In the genomic region with DNA sequence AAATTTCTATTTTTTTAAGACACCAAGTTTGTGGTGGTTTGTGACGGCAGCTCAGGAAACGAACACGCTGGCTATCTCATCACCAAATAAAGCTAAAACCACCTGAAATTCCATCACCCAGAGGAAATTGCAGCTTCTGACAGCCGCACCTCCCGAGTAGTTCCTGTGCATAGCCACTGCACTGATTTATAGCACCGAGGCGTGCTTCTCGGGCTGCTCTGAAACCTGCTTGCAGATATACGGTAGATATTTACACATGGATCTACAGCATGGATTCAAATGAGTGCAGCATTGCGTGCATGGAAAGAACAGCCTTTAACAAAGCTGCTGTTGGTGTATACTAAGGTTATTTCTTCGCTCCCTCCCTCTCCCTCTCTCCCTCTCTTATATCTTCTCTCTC, we compare ENCODE assay signal across 20 cellular contexts.
DNase-seq lines count a peak whose midpoint lies in the region; TF ChIP-seq lines count a peak whose summit lies in the region.
"Had no signal": no experiment of that assay in that cellular context is flagged by ENCODE, and none has a peak within 500 bp of the region (broad histone marks: within the 10 kb centered on the region; RNA-seq: fewer than 3 reads in every experiment).

No MANE protein-coding gene starts in this region.

- TF ChIP-seq CTCF in GM13976 (IDR thresholded peaks at IDR 0.05; ENCODE audit: borderline replicate concordance, control extremely low read depth, extremely low read depth, insufficient read depth, missing control alignments), result no peak

- H3K4me1 ChIP-seq in muscle layer of colon (ENCODE audit: insufficient read depth, low read length) (peaks cover 34% of the 10 kb centered on the region), stomach smooth muscle (ENCODE audit: control insufficient read depth, insufficient read depth, low read length) (peaks cover 54% of the 10 kb centered on the region)
- H3K4me1 ChIP-seq: BLaER1, Caco-2 had no signal

- H3K9ac ChIP-seq in muscle layer of colon (ENCODE audit: low read length), result no peak overlapping the region
- H3K9ac ChIP-seq in stomach smooth muscle (ENCODE audit: low read length in 2 of 2), result peak overlapping the region; percentile 51 to 60
- H3K9ac ChIP-seq: BLaER1, GM23248 had no signal

- H3K36me3 ChIP-seq in muscle layer of colon (ENCODE audit: insufficient read depth, low read length), result no peaks in the 10 kb centered on the region
- no peaks in the 10 kb centered on the region for H3K36me3 ChIP-seq in stomach smooth muscle (ENCODE audit: control insufficient read depth in 2 of 2, insufficient read depth in 2 of 2, low read length in 2 of 2)
- H3K36me3 ChIP-seq: BLaER1 had no signal

- DNase-seq in DMS53 (lab: John Stamatoyannopoulos, UW) (peak; percentile 42), left kidney (ENCODE audit: low read depth, low spot score) (peak; percentile 56), SW 1271 (lab: John Stamatoyannopoulos, UW) (no peak), activated gamma-delta T cell treated with Interleukin-2 at 50 U/mL for 16 hours (no peak), GM13976 (ENCODE audit: low spot score) (no peak), NCI-H526 treated with DMSO at 0.1 percent for 48 hours (lab: John Stamatoyannopoulos, UW) (no peak)
- DNase-seq: Caco-2; CD4-positive, CD25-positive, alpha-beta regulatory T cell; CD8-positive, alpha-beta T cell; DMS153; DMS79 treated with DMSO at 0.1 percent for 48 hours; GF-D8; GM23248; H7; HCEC 1CT had no signal

- H3K9me3 ChIP-seq in muscle layer of colon (ENCODE audit: low read length) (peaks cover 3% of the 10 kb centered on the region), stomach smooth muscle (ENCODE audit: control insufficient read depth in 2 of 2, low read length in 2 of 2) (peaks cover 4 to 7% of the 10 kb centered on the region in 2 donors)
- H3K9me3 ChIP-seq: Caco-2 had no signal

- H3K4me3 ChIP-seq in muscle layer of colon (ENCODE audit: low read depth in 1 of 2, low read length in 2 of 2) (peak overlapping the region in 1 of 2 donors; percentile 16), stomach smooth muscle (ENCODE audit: low read length in 2 of 2) (peak overlapping the region in 1 of 2 donors; percentile 40)
- H3K4me3 ChIP-seq: BLaER1, GM23248 had no signal

- in situ Hi-C loops in GM13976 (cut with MboI; ENCODE audit: low sequenced_read_pairs, unreplicated experiment), result no loop called here

- H3K27me3 ChIP-seq in muscle layer of colon (ENCODE audit: control insufficient read depth in 1 of 2, insufficient read depth in 2 of 2, low read length in 2 of 2) (no peaks in the 10 kb centered on the region), stomach smooth muscle (ENCODE audit: control insufficient read depth in 1 of 2, insufficient read depth in 2 of 2, low read length in 2 of 2) (peaks cover 0 to 2% of the 10 kb centered on the region in 2 donors)
- H3K27me3 ChIP-seq: BLaER1 had no signal

- peak overlapping the region; percentile 46 for H3K27ac ChIP-seq in muscle layer of colon (ENCODE audit: low read depth, low read length)
- H3K27ac ChIP-seq in stomach smooth muscle (ENCODE audit: low read length), result peak overlapping the region; percentile 92
- H3K27ac ChIP-seq: 22Rv1, BLaER1, C4-2B, GM23248 had no signal

Comparison
In these comparisons a context has a peak if more than half of its experiments do, and no peak if none do; other contexts are left out.
1. DNase-seq: peak in DMS53 (single experiment) and left kidney (single experiment); none in SW 1271 (0 of 2), activated gamma-delta T cell treated with Interleukin-2 at 50 U/mL for 16 hours (single experiment), GM13976 (single experiment) and NCI-H526 treated with DMSO at 0.1 percent for 48 hours (single experiment).